6 cellular contexts compared by ENCODE assay signal in the genomic region with DNA sequence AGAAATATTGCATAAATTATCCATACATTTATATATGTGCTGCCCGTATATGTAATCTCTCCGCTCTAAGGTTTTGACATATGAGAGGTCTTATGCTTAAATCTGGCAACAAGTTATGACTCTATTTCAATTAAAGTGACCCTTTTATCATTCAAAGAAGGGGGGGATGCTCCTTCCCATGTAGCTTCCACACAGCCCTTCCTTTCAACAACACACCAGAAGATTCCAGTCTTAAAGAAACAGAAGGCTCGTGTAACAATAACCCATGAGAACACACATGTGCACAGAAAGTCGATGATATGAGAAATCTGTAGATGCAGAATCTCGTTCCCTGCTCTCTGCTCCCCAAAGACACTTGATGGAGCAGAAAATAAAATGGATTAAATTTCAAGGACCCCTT.
"Had no signal": no experiment of that assay in that cellular context is flagged by ENCODE, and none has a peak within 500 bp of the region (broad histone marks: within the 10 kb centered on the region; RNA-seq: fewer than 3 reads in every experiment).

No MANE protein-coding gene starts in this region.

- ATAC-seq: GM23338, HepG2 had no signal

- H3K4me3 ChIP-seq: GM23338 had no signal

- H3K27me3 Mint-ChIP-seq: IgD-negative memory B cell had no signal

- DNase-seq: H9, HCEC 1CT had no signal

- H3K4me3 Mint-ChIP-seq: GM23338, H9, IgD-negative memory B cell had no signal

- H3K27ac ChIP-seq: HL-60 had no signal

- H3K27ac Mint-ChIP-seq: GM23338 had no signal
